1 cellular context compared by ENCODE assay signal in the genomic region with DNA sequence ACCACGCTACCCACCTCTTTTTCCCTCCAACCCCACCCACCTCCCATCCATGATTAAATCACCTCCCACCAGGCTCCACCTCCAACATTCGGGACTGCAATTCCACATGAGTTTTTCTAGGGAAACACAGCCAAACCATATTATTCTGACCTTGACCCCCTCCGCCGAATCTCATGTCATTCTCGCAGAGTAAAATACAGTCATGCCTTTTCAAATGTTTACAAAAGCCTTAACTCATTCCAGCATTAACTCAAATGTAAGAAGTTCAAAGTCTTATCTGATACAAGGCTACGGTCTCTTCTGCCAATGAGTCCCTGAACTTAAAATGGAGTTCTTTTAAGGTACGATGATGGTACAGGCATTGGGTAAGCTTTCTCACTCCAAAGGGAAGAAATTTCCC.
DNase-seq lines count a peak whose midpoint lies in the region; ATAC-seq, FAIRE-seq and TF ChIP-seq lines count a peak whose summit lies in the region.
"Not testable (repeated sequence)": the region's sequence is repeated elsewhere in the genome, so short reads cannot be mapped to it uniquely, and the experiment has no call there.

No MANE protein-coding gene starts in this region.

- H2AFZ ChIP-seq in HepG2 (ENCODE audit: low read length): not testable (repeated sequence)

- not testable (repeated sequence) for H3K9me3 ChIP-seq in HepG2 (ENCODE audit: low read length)

- not testable (repeated sequence) for H3K27ac ChIP-seq in HepG2 (ENCODE audit: extremely low read length, insufficient read depth, low read length)

- DNase-seq in HepG2 (ENCODE audit: low spot score): not testable (repeated sequence)

- intact Hi-C loops in HepG2 (cut with micrococcal nuclease; ENCODE audit: unreplicated experiment): not testable (repeated sequence)

- H3K27me3 ChIP-seq in HepG2 (ENCODE audit: control insufficient read depth in 1 of 2, insufficient read depth in 2 of 2, low read length in 2 of 2): not testable (repeated sequence)

- not testable (repeated sequence) for BruUV-seq in HepG2 (replicated peaks; lab: Mats Ljungman, UMichigan)

- not testable (repeated sequence) for FAIRE-seq in HepG2 (lab: Jason Lieb, UNC)

- H3K9ac ChIP-seq in HepG2 (ENCODE audit: insufficient read depth, low read depth, low read length): not testable (repeated sequence)

- not testable (repeated sequence) for TF ChIP-seq RAD21 in HepG2 (CRISPR knock-in tag; IDR thresholded peaks at IDR 0.05)

- H3K4me2 ChIP-seq in HepG2 (ENCODE audit: low read depth, low read length): not testable (repeated sequence)

- WGBS in HepG2 (ENCODE audit: low lambda C conversion rate): 0% methylated on average over 6 of the region's 7 CpGs

- peak; percentile 78 for ATAC-seq in HepG2

- TF ChIP-seq EP300 in HepG2 (IDR thresholded peaks at IDR 0.05; ENCODE audit: low read depth in 2 of 2, low read length in 2 of 2); HepG2 (CRISPR knock-in tag; IDR thresholded peaks at IDR 0.05; ENCODE audit: borderline replicate concordance): not testable (repeated sequence)

- not testable (repeated sequence) for H3K4me3 ChIP-seq in HepG2 (replicated peaks in 1 of 3; ENCODE audit: insufficient read depth in 1 of 3, low read depth in 2 of 3, low read length in 3 of 3)

- TF ChIP-seq POLR2A in HepG2 (IDR thresholded peaks at IDR 0.05; ENCODE audit: insufficient read depth in 1 of 2, low read depth in 2 of 2, low read length in 2 of 2): not testable (repeated sequence)

- not testable (repeated sequence) for H3K36me3 ChIP-seq in HepG2 (replicated peaks in 1 of 2; ENCODE audit: control insufficient read depth in 1 of 2, insufficient read depth in 2 of 2, low read length in 2 of 2)

- in situ Hi-C loops in HepG2 (cut with HindIII; ENCODE audit: extremely low pct_ligation_motif_present, low pct_unique_long_range_greater_than_20kb): not testable (repeated sequence)

- peaks cover 22% of the 10 kb centered on the region for H3K4me1 ChIP-seq in HepG2 (ENCODE audit: insufficient read depth, low read length)

- TF ChIP-seq CTCF in HepG2 (CRISPR knock-in tag; IDR thresholded peaks at IDR 0.05): not testable (repeated sequence)

- not testable (repeated sequence) for H4K20me1 ChIP-seq in HepG2 (ENCODE audit: insufficient read depth, low read length)

- H3K79me2 ChIP-seq in HepG2 (ENCODE audit: insufficient read depth, low read length): not testable (repeated sequence)

- CTCF ChIA-PET in HepG2 (lab: Yijun Ruan, JAX; ENCODE audit: low intra/inter-chr PET ratio, low total read pairs): not testable (repeated sequence)

- POLR2A ChIA-PET in HepG2 (lab: Yijun Ruan, JAX): not testable (repeated sequence)

TF ChIP-seq in HepG2, 621 proteins besides CTCF, POLR2A, EP300 and RAD21:
- TF ChIP-seq RARA (CRISPR knock-in tag; IDR thresholded peaks at IDR 0.05) (peak; percentile 58), BCL6 (CRISPR knock-in tag; IDR thresholded peaks at IDR 0.05) (0 out of 2 replicates have a peak, but pooled peaks have one; percentile 24), HNF4A (CRISPR knock-in tag; IDR thresholded peaks at IDR 0.05) (peak; percentile 13; the same call in 1 of the 2 replicates), NR2F6 (CRISPR knock-in tag; IDR thresholded peaks at IDR 0.05) (peak; percentile 35; the same call in 1 of the 2 replicates), ARID5B (CRISPR knock-in tag; IDR thresholded peaks at IDR 0.05) (peak; percentile 40)
- TF ChIP-seq NR2F6 (IDR thresholded peaks at IDR 0.05): not testable (repeated sequence)
TF ChIP-seq in HepG2: peak in this region for 5; not testable (repeated sequence) for 616.
